15 cellular contexts compared by ENCODE assay signal in genomic region chr6:134324766-134325165, GRCh38. TPM values are rescaled to one million over a fixed set of nuclear protein-coding genes. Genes with fewer than 3 reads are reported as not detected.
DNase-seq lines count a peak whose midpoint lies in the region; ATAC-seq and TF ChIP-seq lines count a peak whose summit lies in the region.
"Had no signal": no experiment of that assay in that cellular context is flagged by ENCODE, and none has a peak within 500 bp of the region (broad histone marks: within the 10 kb centered on the region; RNA-seq: fewer than 3 reads in every experiment).

No MANE protein-coding gene starts in this region.

- peak overlapping the region; percentile 69 for H2AFZ ChIP-seq in parathyroid adenoma
- H2AFZ ChIP-seq: GM23248 had no signal

- TF ChIP-seq POLR2A in testis (IDR thresholded peaks at IDR 0.05) = no peak

- H3K4me3 ChIP-seq in dorsolateral prefrontal cortex = peak overlapping the region in 23 of 59 donors; percentile 1 to 53 (median 23)
- H3K4me3 ChIP-seq in parathyroid adenoma (ENCODE audit: low read depth, low read length) = no peak overlapping the region
- no peak overlapping the region for H3K4me3 ChIP-seq in testis
- H3K4me3 ChIP-seq: BLaER1 treated with 17β-estradiol and CSF1 and Interleukin-3, amounts not matched to agents 10 nM and 100 nM; GM23248 had no signal

- peaks cover 16% of the 10 kb centered on the region for H3K4me1 ChIP-seq in parathyroid adenoma
- no peaks in the 10 kb centered on the region for H3K4me1 ChIP-seq in testis
- H3K4me1 ChIP-seq: BLaER1 treated with 17β-estradiol and CSF1 and Interleukin-3, amounts not matched to agents 10 nM and 100 nM had no signal

- TF ChIP-seq CTCF in dorsolateral prefrontal cortex (IDR thresholded peaks at IDR 0.05 in 54 of 56, conservative IDR thresholded peaks at IDR 0.05 in 2 of 56; ENCODE audit: low read depth in 1 of 56, partially characterized antibody in 56 of 56) = no peak
- TF ChIP-seq CTCF in parathyroid adenoma (IDR thresholded peaks at IDR 0.05) = no peak
- no peak for TF ChIP-seq CTCF in testis (IDR thresholded peaks at IDR 0.05)

- peaks cover 17% of the 10 kb centered on the region for H3K79me2 ChIP-seq in parathyroid adenoma

- H3K36me3 ChIP-seq in parathyroid adenoma (ENCODE audit: control insufficient read depth, insufficient read depth, low read length) (no peaks in the 10 kb centered on the region), testis (ENCODE audit: low read depth, missing control alignments) (no peaks in the 10 kb centered on the region)

- H3K27me3 ChIP-seq in dorsolateral prefrontal cortex (no peaks in the 10 kb centered on the region), parathyroid adenoma (ENCODE audit: control insufficient read depth, insufficient read depth, low read length) (no peaks in the 10 kb centered on the region), testis (no peaks in the 10 kb centered on the region)
- H3K27me3 ChIP-seq: BLaER1 treated with 17β-estradiol and CSF1 and Interleukin-3, amounts not matched to agents 10 nM and 100 nM had no signal

- peak overlapping the region; percentile 5 for H3K4me2 ChIP-seq in parathyroid adenoma (ENCODE audit: low read length)
- H3K4me2 ChIP-seq: BLaER1 treated with 17β-estradiol and CSF1 and Interleukin-3, amounts not matched to agents 10 nM and 100 nM had no signal

- no peak overlapping the region for H3K9ac ChIP-seq in parathyroid adenoma
- H3K9ac ChIP-seq: BLaER1 treated with 17β-estradiol and CSF1 and Interleukin-3, amounts not matched to agents 10 nM and 100 nM; GM23248 had no signal

- ATAC-seq in GM18909 (IDR thresholded peaks at IDR 0.05; ENCODE audit: poor library complexity, unreplicated experiment) (no peak), HG02840 (IDR thresholded peaks at IDR 0.05; ENCODE audit: low FRiP score, unreplicated experiment) (no peak)
- ATAC-seq: CD8-positive, alpha-beta T cell had no signal

- DNase-seq in NCI-H146 treated with DMSO at 0.1 percent for 48 hours (lab: John Stamatoyannopoulos, UW; ENCODE audit: unreplicated experiment) = peak; percentile 63
- no peak for DNase-seq in dorsolateral prefrontal cortex
- peak; percentile 65 for DNase-seq in testis
- DNase-seq in SHP77 (lab: John Stamatoyannopoulos, UW) = no peak
- DNase-seq: Calu3; CD8-positive, alpha-beta T cell; DMS79 treated with DMSO at 0.1 percent for 48 hours; GF-D8; GM23248; HCEC 1CT; IMR-90 had no signal

- H3K27ac ChIP-seq in dorsolateral prefrontal cortex (peak overlapping the region in 39 of 59 donors; percentile 2 to 99 (median 46)), parathyroid adenoma (no peak overlapping the region), testis (peak overlapping the region in 1 of 2 donors; percentile 2)
- H3K27ac ChIP-seq: BLaER1 treated with 17β-estradiol and CSF1 and Interleukin-3, amounts not matched to agents 10 nM and 100 nM; GM23248 had no signal

- no peaks in the 10 kb centered on the region for H3K9me3 ChIP-seq in parathyroid adenoma (ENCODE audit: control insufficient read depth, low read length)
- H3K9me3 ChIP-seq in testis = no peaks in the 10 kb centered on the region

- intact Hi-C loops in dorsolateral prefrontal cortex (cut with DNase I) = loop anchor here in 1 of 2 donors (5.0 kb wide), 1 partner anchor 108 kb away; no protein-coding TSS in a partner anchor
- intact Hi-C loops in testis (cut with DNase I; ENCODE audit: low total_unique reads) = no loop called here

- WGBS in testis, 2 donors = 71 to 75% methylated on average over 4 of the region's 4 CpGs

RNA-seq across cellular contexts. Expression of gene SGK1, which starts 6.9 kb away (rescaled TPM):
- total RNA-seq in dorsolateral prefrontal cortex = 100 to 1,000 TPM in 82 of 120 experiments, 10 to 100 TPM in 38; 31.4 to 701 (median 120) TPM
- 100 to 1,000 TPM; 154 to 208 TPM for total RNA-seq in testis
- polyA plus RNA-seq in testis (ENCODE audit: insufficient read depth, low read depth, low replicate concordance) = 91.3 TPM

Comparison
In these comparisons a context has a peak if more than half of its experiments do, and no peak if none do; other contexts are left out.
1. DNase-seq: peak in NCI-H146 treated with DMSO at 0.1 percent for 48 hours (single experiment) and testis (single experiment); none in dorsolateral prefrontal cortex (0 of 10) and SHP77 (0 of 2).